In the genomic region with DNA sequence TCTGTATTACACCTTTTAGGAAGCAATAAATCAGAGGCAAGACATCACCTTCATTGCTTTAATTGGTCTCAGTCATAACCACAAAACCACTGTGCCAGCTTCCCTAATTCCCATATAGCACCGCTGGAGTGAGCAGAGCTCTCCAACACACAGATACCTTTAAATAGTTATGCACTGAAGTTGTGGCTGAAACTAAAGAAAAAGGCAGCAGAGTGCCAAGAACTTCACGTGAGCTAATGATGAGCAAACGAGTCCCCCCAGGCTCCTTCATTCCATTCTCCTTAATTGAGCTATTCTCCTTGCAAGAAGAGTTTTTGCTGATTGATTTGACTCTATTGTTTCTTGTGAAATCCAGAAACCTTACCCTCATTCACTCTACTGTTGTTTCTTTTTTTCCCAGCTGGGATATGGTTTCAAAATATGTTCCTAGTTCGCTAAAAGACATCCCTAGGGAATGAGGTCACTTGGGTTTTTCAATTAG, we compare ENCODE assay signal across 12 cellular contexts.
A peak's percentile ranks its signal among the peaks of the same experiment; 100 is the strongest.
DNase-seq lines count a peak whose midpoint lies in the region; ATAC-seq lines count a peak whose summit lies in the region.
"Had no signal": no experiment of that assay in that cellular context is flagged by ENCODE, and none has a peak within 500 bp of the region (broad histone marks: within the 10 kb centered on the region; RNA-seq: fewer than 3 reads in every experiment).

No MANE protein-coding gene starts in this region.

- DNase-seq in ELF-1 (ENCODE audit: low read depth, low spot score), result peak; percentile 46
- peak; percentile 9 for DNase-seq in RPMI8226
- no peak for DNase-seq in neuronal stem cell (ENCODE audit: low spot score)
- DNase-seq in COR-L47 (lab: John Stamatoyannopoulos, UW), result no peak
- no peak for DNase-seq in activated naive CD4-positive, alpha-beta T cell treated with anti-CD3 and anti-CD28 coated beads, Interleukin-2, amount 50 U/mL, for 16 hours
- no peak for DNase-seq in Ammon's horn (ENCODE audit: low spot score)
- DNase-seq: DMS53, natural killer cell, NCI-H1930, Peyer's patch had no signal

- ATAC-seq in esophagus mucosa, result peak; percentile 33
- no peak for ATAC-seq in HG02938 (IDR thresholded peaks at IDR 0.05; ENCODE audit: unreplicated experiment)
- ATAC-seq: natural killer cell had no signal

- peak overlapping the region; percentile 5 for H3K27ac ChIP-seq in neuronal stem cell (replicated peaks; ENCODE audit: low read length)
- H3K27ac ChIP-seq: Peyer's patch had no signal

- no peak overlapping the region for H2BK15ac ChIP-seq in neuronal stem cell (ENCODE audit: low read length)

- H2AFZ ChIP-seq in neuronal stem cell (ENCODE audit: low read length), result no peak overlapping the region

- no peaks in the 10 kb centered on the region for H3K27me3 ChIP-seq in neuronal stem cell (ENCODE audit: control insufficient read depth in 3 of 3, insufficient read depth in 3 of 3, low read depth in 1 of 3, low read length in 3 of 3)
- H3K27me3 ChIP-seq: Peyer's patch had no signal

- no peaks in the 10 kb centered on the region for H3K36me3 ChIP-seq in neuronal stem cell (replicated peaks in 1 of 2; ENCODE audit: control insufficient read depth in 2 of 2, insufficient read depth in 2 of 2, low read length in 2 of 2)
- H3K36me3 ChIP-seq: Peyer's patch had no signal

- H3K4me1 ChIP-seq in neuronal stem cell (ENCODE audit: control insufficient read depth in 2 of 2, insufficient read depth in 1 of 2, low read depth in 1 of 2, low read length in 2 of 2), result peaks cover 8 to 11% of the 10 kb centered on the region in 2 donors

- H3K79me1 ChIP-seq in neuronal stem cell (ENCODE audit: low read depth, low read length), result no peaks in the 10 kb centered on the region

- H3K9me3 ChIP-seq in neuronal stem cell (replicated peaks in 1 of 2; ENCODE audit: control insufficient read depth in 2 of 2, insufficient read depth in 1 of 2, low read depth in 1 of 2, low read length in 2 of 2), result no peaks in the 10 kb centered on the region
- H3K9me3 ChIP-seq: Peyer's patch had no signal

- H3K23ac ChIP-seq in neuronal stem cell (ENCODE audit: low read depth, low read length, poor library complexity), result no peak overlapping the region

- H3K9ac ChIP-seq in neuronal stem cell (ENCODE audit: low read depth, low read length, poor library complexity), result no peak overlapping the region

- no peak overlapping the region for H2AK5ac ChIP-seq in neuronal stem cell (ENCODE audit: low read depth, low read length)

- H3K4me3 ChIP-seq in neuronal stem cell (ENCODE audit: low read length in 2 of 2), result no peak overlapping the region
- H3K4me3 ChIP-seq: Peyer's patch had no signal

- no peak overlapping the region for H4K8ac ChIP-seq in neuronal stem cell (ENCODE audit: low read depth, low read length)

- no peak overlapping the region for H2BK12ac ChIP-seq in neuronal stem cell (ENCODE audit: low read length)

- no peak overlapping the region for H2BK5ac ChIP-seq in neuronal stem cell (ENCODE audit: low read length)

- no peak overlapping the region for H3K18ac ChIP-seq in neuronal stem cell (ENCODE audit: low read length)

- no peak overlapping the region for H4K91ac ChIP-seq in neuronal stem cell (ENCODE audit: low read depth, low read length, poor library complexity)

- no CpG with 5 or more reads among the region's 4 CpGs for WGBS in neuronal stem cell (ENCODE audit: extremely low coverage in 2 of 2, insufficient read length in 2 of 2, insufficient replicate concordance in 1 of 2), 2 donors

- no peak overlapping the region for H3K14ac ChIP-seq in neuronal stem cell (ENCODE audit: low read length)

- no peak overlapping the region for H2BK120ac ChIP-seq in neuronal stem cell (ENCODE audit: low read depth, low read length)

- H3K4ac ChIP-seq in neuronal stem cell (ENCODE audit: low read length), result no peak overlapping the region

- no peak overlapping the region for H3K4me2 ChIP-seq in neuronal stem cell (ENCODE audit: insufficient read depth, low read length, poor library complexity, severe bottlenecking)

Comparison
In these comparisons a context has a peak if more than half of its experiments do, and no peak if none do; other contexts are left out.
1. DNase-seq: peak in ELF-1 (single experiment) and RPMI8226 (single experiment); none in neuronal stem cell (single experiment), COR-L47 (single experiment), activated naive CD4-positive, alpha-beta T cell treated with anti-CD3 and anti-CD28 coated beads, Interleukin-2, amount 50 U/mL, for 16 hours (single experiment) and Ammon's horn (single experiment).